ENCODE assay signal across 1 cellular context in the genomic region with DNA sequence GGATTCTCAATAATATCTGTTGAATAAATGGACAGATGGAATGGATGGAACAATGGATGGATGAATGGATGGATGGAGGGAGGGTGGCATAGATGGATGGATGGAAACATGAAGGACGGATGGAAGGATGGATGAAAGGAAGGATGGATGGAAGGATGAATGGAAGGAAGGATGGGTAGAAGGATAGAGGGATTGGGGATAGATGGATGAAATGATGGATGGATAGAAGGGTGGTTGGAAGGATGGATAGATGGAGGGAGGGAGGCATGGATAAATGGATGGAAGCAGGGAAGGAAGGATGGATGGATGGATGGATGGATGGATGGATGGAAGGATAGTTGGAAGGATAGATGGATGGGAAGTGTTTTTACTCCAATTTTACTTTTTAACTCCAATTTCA.
TF ChIP-seq lines count a peak whose summit lies in the region.

No MANE protein-coding gene starts in this region.

TF ChIP-seq in K562, 482 proteins besides CTCF, POLR2A, EP300 and RAD21 (continued from another document):
- TF ChIP-seq, protein P1, sequence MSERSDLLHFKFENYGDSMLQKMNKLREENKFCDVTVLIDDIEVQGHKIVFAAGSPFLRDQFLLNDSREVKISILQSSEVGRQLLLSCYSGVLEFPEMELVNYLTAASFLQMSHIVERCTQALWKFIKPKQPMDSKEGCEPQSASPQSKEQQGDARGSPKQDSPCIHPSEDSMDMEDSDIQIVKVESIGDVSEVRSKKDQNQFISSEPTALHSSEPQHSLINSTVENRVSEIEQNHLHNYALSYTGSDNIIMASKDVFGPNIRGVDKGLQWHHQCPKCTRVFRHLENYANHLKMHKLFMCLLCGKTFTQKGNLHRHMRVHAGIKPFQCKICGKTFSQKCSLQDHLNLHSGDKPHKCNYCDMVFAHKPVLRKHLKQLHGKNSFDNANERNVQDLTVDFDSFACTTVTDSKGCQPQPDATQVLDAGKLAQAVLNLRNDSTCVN (CRISPR knock-in tag; IDR thresholded peaks at IDR 0.05), result peak; percentile 80; the same call in 1 of the 2 replicates
- no peak for TF ChIP-seq ZNF764 (CRISPR knock-in tag; IDR thresholded peaks at IDR 0.05; ENCODE audit: low read depth)
- no peak for TF ChIP-seq ATF6 (CRISPR knock-in tag; IDR thresholded peaks at IDR 0.05)
- TF ChIP-seq SMARCC2 (IDR thresholded peaks at IDR 0.05; ENCODE audit: low read depth), result no peak
- TF ChIP-seq MCM7 (IDR thresholded peaks at IDR 0.05), result 0 out of 4 replicates have a peak, but pooled peaks of 1 of the 2 experiments have one; percentile 54
- TF ChIP-seq, protein P2, sequence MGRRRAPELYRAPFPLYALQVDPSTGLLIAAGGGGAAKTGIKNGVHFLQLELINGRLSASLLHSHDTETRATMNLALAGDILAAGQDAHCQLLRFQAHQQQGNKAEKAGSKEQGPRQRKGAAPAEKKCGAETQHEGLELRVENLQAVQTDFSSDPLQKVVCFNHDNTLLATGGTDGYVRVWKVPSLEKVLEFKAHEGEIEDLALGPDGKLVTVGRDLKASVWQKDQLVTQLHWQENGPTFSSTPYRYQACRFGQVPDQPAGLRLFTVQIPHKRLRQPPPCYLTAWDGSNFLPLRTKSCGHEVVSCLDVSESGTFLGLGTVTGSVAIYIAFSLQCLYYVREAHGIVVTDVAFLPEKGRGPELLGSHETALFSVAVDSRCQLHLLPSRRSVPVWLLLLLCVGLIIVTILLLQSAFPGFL (CRISPR knock-in tag; IDR thresholded peaks at IDR 0.05), result no peak
- TF ChIP-seq MEIS2 (IDR thresholded peaks at IDR 0.05; ENCODE audit: partially characterized antibody), result no peak
- no peak for TF ChIP-seq ZNF583 (CRISPR knock-in tag; IDR thresholded peaks at IDR 0.05)
- TF ChIP-seq YBX1 (IDR thresholded peaks at IDR 0.05), result peak; percentile 61; the same call in 1 of the 2 replicates
